ENCODE assay signal across 23 cellular contexts in genomic region chr13:44422755-44423643, GRCh38. TPM values are rescaled to one million over a fixed set of nuclear protein-coding genes. Genes with fewer than 3 reads are reported as not detected.
DNase-seq lines count a peak whose midpoint lies in the region; ATAC-seq and TF ChIP-seq lines count a peak whose summit lies in the region.
"Had no signal": no experiment of that assay in that cellular context is flagged by ENCODE, and none has a peak within 500 bp of the region (broad histone marks: within the 10 kb centered on the region; RNA-seq: fewer than 3 reads in every experiment).

No MANE protein-coding gene starts in this region.

- intact Hi-C loops in ovary (cut with DNase I): no loop called here

- no peak for TF ChIP-seq EP300 in ovary (IDR thresholded peaks at IDR 0.05)

- H3K27ac ChIP-seq in ovary: no peak overlapping the region
- H3K27ac ChIP-seq: adrenal gland, cardiac muscle cell, left lung, parathyroid adenoma had no signal

- H3K27me3 ChIP-seq in ovary: no peaks in the 10 kb centered on the region
- H3K27me3 ChIP-seq: adrenal gland, BE2C, cardiac muscle cell, left lung had no signal

- TF ChIP-seq CTCF in fibroblast of pulmonary artery (IDR thresholded peaks at IDR 0.05; ENCODE audit: low read length, missing control alignments) (no peak), ovary (IDR thresholded peaks at IDR 0.05) (no peak)

- ATAC-seq in HG03469 (IDR thresholded peaks at IDR 0.05; ENCODE audit: unreplicated experiment) (no peak), HG03045 (IDR thresholded peaks at IDR 0.05; ENCODE audit: unreplicated experiment) (no peak)
- ATAC-seq: GM12878, left lung had no signal

- H3K4me1 ChIP-seq in ovary (ENCODE audit: insufficient read depth): no peaks in the 10 kb centered on the region
- H3K4me1 ChIP-seq: left lung, parathyroid adenoma had no signal

- H3K4me3 ChIP-seq in fibroblast of pulmonary artery (replicated peaks; ENCODE audit: low read depth, low read length) (no peak overlapping the region), ovary (no peak overlapping the region)
- H3K4me3 ChIP-seq: adrenal gland, cardiac muscle cell, GM12878, left lung had no signal

- no peak for TF ChIP-seq POLR2A in ovary (IDR thresholded peaks at IDR 0.05)

- no peaks in the 10 kb centered on the region for H3K36me3 ChIP-seq in ovary
- H3K36me3 ChIP-seq: adrenal gland, BE2C, cardiac muscle cell, left lung had no signal

- DNase-seq in activated CD8-positive, alpha-beta memory T cell treated with anti-CD3 and anti-CD28 coated beads for 24 hours: peak; percentile 41
- no peak for DNase-seq in activated CD8-positive, alpha-beta memory T cell treated with anti-CD3 and anti-CD28 coated beads, Interleukin-2, amount 50 U/mL, for 4 hours
- peak; percentile 21 for DNase-seq in NCI-H69 (lab: John Stamatoyannopoulos, UW)
- DNase-seq in fibroblast of pulmonary artery (ENCODE audit: low read depth): peak; percentile 57
- DNase-seq in ovary: peak in 4 of 5 donors; percentile 29 to 60 (median 44)
- no peak for DNase-seq in stimulated activated CD4-positive, alpha-beta T cell treated with anti-CD3 and anti-CD28 coated beads, Interleukin-4, amount 100 ng/mL, for 24 hours
- DNase-seq: activated effector memory CD4-positive, alpha-beta T cell treated with Interleukin-2 at 50 U/mL for 16 hours; BE2C; effector CD4-positive, alpha-beta T cell; GDM1; H9; left lung; NCI-H1417; NCI-H524 treated with DMSO at 0.1 percent for 48 hours; OCI-M1; T-helper 9 cell had no signal

- H3K9me3 ChIP-seq in ovary: no peaks in the 10 kb centered on the region
- H3K9me3 ChIP-seq: adrenal gland, BE2C, left lung had no signal

- WGBS in ovary, 3 donors: 38 to 55% (median 50%) methylated on average over 15 of the region's 15 CpGs

RNA-seq across cellular contexts. Expression of gene SERP2, which starts 49.4 kb away (rescaled TPM):
- 10 to 100 TPM in 5 of 7 donors, 1 to 10 TPM in 2; 8.3 to 11.8 (median 10.4) TPM for total RNA-seq in ovary
- 10 to 100 TPM; 13.4 to 14.9 TPM for polyA plus RNA-seq in ovary
- total RNA-seq: A172, GM12878 had no signal
- polyA plus RNA-seq: GM12878 had no signal

Comparison
In these comparisons a context has a peak if more than half of its experiments do, and no peak if none do; other contexts are left out.
1. DNase-seq: peak in activated CD8-positive, alpha-beta memory T cell treated with anti-CD3 and anti-CD28 coated beads for 24 hours (single experiment), NCI-H69 (single experiment), fibroblast of pulmonary artery (single experiment) and ovary (4 of 5); none in activated CD8-positive, alpha-beta memory T cell treated with anti-CD3 and anti-CD28 coated beads, Interleukin-2, amount 50 U/mL, for 4 hours (single experiment) and stimulated activated CD4-positive, alpha-beta T cell treated with anti-CD3 and anti-CD28 coated beads, Interleukin-4, amount 100 ng/mL, for 24 hours (single experiment).